ENCODE assay signal across 8 cellular contexts in the genomic region with DNA sequence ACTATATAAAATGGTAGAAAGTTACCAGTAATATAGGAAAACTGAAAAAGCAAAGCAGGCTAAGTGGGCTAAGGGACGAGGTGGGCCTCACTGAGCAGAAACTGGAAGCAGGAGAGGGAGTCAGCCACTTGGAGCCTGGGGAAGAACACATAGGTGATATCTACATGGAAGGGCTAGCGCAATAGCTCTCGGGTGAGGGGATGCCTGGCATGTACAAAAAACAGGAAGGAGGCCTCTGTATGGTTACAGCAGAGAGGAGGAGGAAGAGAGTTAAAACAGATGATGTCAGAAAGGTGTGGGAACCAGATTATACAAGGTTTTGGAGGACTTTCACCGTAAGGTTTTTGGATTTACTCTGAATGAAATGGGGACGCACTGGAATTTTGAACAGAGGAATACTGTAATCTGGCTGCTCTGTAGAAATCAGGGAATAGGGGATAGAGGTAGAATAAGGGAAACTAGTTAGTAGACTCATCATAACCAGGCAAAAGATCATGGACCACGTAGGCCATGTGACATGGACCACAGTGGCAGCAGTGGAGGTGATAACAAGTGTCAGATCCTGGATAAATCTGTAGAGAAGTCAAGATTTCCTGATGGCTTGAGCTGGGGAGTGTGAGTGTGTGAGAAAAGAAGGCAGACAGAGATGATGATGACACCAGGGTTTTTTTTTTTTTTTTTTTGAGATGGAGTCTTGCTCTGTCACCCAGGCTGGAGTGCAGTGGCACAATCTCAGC. TPM values are rescaled to one million over a fixed set of nuclear protein-coding genes. Genes with fewer than 3 reads are reported as not detected.
DNase-seq lines count a peak whose midpoint lies in the region; ATAC-seq and TF ChIP-seq lines count a peak whose summit lies in the region.
"Had no signal": no experiment of that assay in that cellular context is flagged by ENCODE, and none has a peak within 500 bp of the region (broad histone marks: within the 10 kb centered on the region; RNA-seq: fewer than 3 reads in every experiment).

No MANE protein-coding gene starts in this region.

- peak overlapping the region; percentile 6 for H3K27ac Mint-ChIP-seq in GM23338
- peak overlapping the region; percentile 97 for H3K27ac Mint-ChIP-seq in central memory CD8-positive, alpha-beta T cell (ENCODE audit: low read depth)
- peak overlapping the region; percentile 98 for H3K27ac Mint-ChIP-seq in stimulated activated naive B cell treated with anti-CD40 and anti-IgM and Interleukin-4, amounts not matched to agents 10 μg/mL and 1 μg/mL and 100 μg/mL, for 72 hours

- ATAC-seq in GM23338 = no peak
- ATAC-seq in central memory CD8-positive, alpha-beta T cell (replicated peaks; ENCODE audit: extremely low read depth, poor library complexity, severe bottlenecking) = peak; percentile 57
- peak; percentile 13 to 18 for ATAC-seq in stimulated activated naive B cell treated with anti-CD40 and anti-IgM and Interleukin-4, amounts not matched to agents 10 μg/mL and 1 μg/mL and 100 μg/mL, for 72 hours (replicated peaks)
- ATAC-seq in activated CD4-positive, CD25-positive, alpha-beta regulatory T cell treated with anti-CD3 and anti-CD28 coated beads, Interleukin-2, amount 50 U/mL, for 24 hours = no peak
- ATAC-seq: psoas muscle had no signal

- peaks cover 22% of the 10 kb centered on the region for H3K4me1 ChIP-seq in GM23338 (ENCODE audit: insufficient read depth)

- DNase-seq in GM23338 (ENCODE audit: low spot score) = no peak
- peak; percentile 21 for DNase-seq in RPMI8226
- no peak for DNase-seq in central memory CD8-positive, alpha-beta T cell (ENCODE audit: low spot score in 2 of 2)
- DNase-seq in stimulated activated naive B cell treated with anti-CD40 and anti-IgM and Interleukin-4, amounts not matched to agents 10 μg/mL and 1 μg/mL and 100 μg/mL, for 72 hours = no peak
- DNase-seq in activated CD4-positive, CD25-positive, alpha-beta regulatory T cell treated with anti-CD3 and anti-CD28 coated beads, Interleukin-2, amount 50 U/mL, for 72 hours = no peak
- no peak for DNase-seq in NCI-H2081 treated with DMSO at 0.1 percent for 48 hours (lab: John Stamatoyannopoulos, UW)
- DNase-seq: psoas muscle had no signal

- no peaks in the 10 kb centered on the region for H3K27me3 ChIP-seq in GM23338 (ENCODE audit: insufficient read depth)

- H4K20me1 ChIP-seq in GM23338 (replicated peaks; ENCODE audit: insufficient read depth) = no peaks in the 10 kb centered on the region; the same call in 1 of the 2 replicates

- H3K4me2 ChIP-seq in GM23338 = no peak overlapping the region

- H3K36me3 ChIP-seq in GM23338 (ENCODE audit: insufficient read depth) = no peaks in the 10 kb centered on the region

- H3K9me2 ChIP-seq in GM23338 (ENCODE audit: insufficient read depth) = no peaks in the 10 kb centered on the region

- H3K27me3 Mint-ChIP-seq in GM23338 (ENCODE audit: insufficient read depth, low read depth, poor library complexity) = peaks cover 5% of the 10 kb centered on the region
- no peaks in the 10 kb centered on the region for H3K27me3 Mint-ChIP-seq in central memory CD8-positive, alpha-beta T cell
- H3K27me3 Mint-ChIP-seq in stimulated activated naive B cell treated with anti-CD40 and anti-IgM and Interleukin-4, amounts not matched to agents 10 μg/mL and 1 μg/mL and 100 μg/mL, for 72 hours = no peaks in the 10 kb centered on the region

- 0 out of 2 replicates have a peak overlapping the region, but pooled peaks have one; percentile 53 for H3K27ac ChIP-seq in GM23338 (ENCODE audit: low read depth)
- H3K27ac ChIP-seq: psoas muscle had no signal

- no peaks in the 10 kb centered on the region; the same call in 2 of the 3 replicates for H3K36me3 Mint-ChIP-seq in GM23338 (ENCODE audit: low read depth)
- peaks cover 46% of the 10 kb centered on the region for H3K36me3 Mint-ChIP-seq in central memory CD8-positive, alpha-beta T cell (ENCODE audit: insufficient read depth)
- peaks cover 51 to 70% of the 10 kb centered on the region in 2 donors for H3K36me3 Mint-ChIP-seq in stimulated activated naive B cell treated with anti-CD40 and anti-IgM and Interleukin-4, amounts not matched to agents 10 μg/mL and 1 μg/mL and 100 μg/mL, for 72 hours

- H2AFZ ChIP-seq in GM23338 = no peak overlapping the region

- H3K9me3 Mint-ChIP-seq in GM23338 = no peaks in the 10 kb centered on the region
- H3K9me3 Mint-ChIP-seq in central memory CD8-positive, alpha-beta T cell = no peaks in the 10 kb centered on the region
- peaks cover 3 to 8% of the 10 kb centered on the region in 2 donors for H3K9me3 Mint-ChIP-seq in stimulated activated naive B cell treated with anti-CD40 and anti-IgM and Interleukin-4, amounts not matched to agents 10 μg/mL and 1 μg/mL and 100 μg/mL, for 72 hours

- no peaks in the 10 kb centered on the region; the same call in 1 of the 2 replicates for H3F3A ChIP-seq in GM23338 (replicated peaks; ENCODE audit: low read depth)

- H3K4me3 Mint-ChIP-seq in GM23338 = no peak overlapping the region
- peak overlapping the region; percentile 68 for H3K4me3 Mint-ChIP-seq in central memory CD8-positive, alpha-beta T cell
- H3K4me3 Mint-ChIP-seq in stimulated activated naive B cell treated with anti-CD40 and anti-IgM and Interleukin-4, amounts not matched to agents 10 μg/mL and 1 μg/mL and 100 μg/mL, for 72 hours = peak overlapping the region; percentile 60 to 79

- TF ChIP-seq CTCF in GM23338 (conservative IDR thresholded peaks at IDR 0.05; ENCODE audit: low read depth in 2 of 2) = no peak

- peaks cover 19% of the 10 kb centered on the region for H3K4me1 Mint-ChIP-seq in GM23338
- peaks cover 71% of the 10 kb centered on the region for H3K4me1 Mint-ChIP-seq in central memory CD8-positive, alpha-beta T cell
- H3K4me1 Mint-ChIP-seq in stimulated activated naive B cell treated with anti-CD40 and anti-IgM and Interleukin-4, amounts not matched to agents 10 μg/mL and 1 μg/mL and 100 μg/mL, for 72 hours = peaks cover 50 to 83% of the 10 kb centered on the region in 2 donors

- H3K79me2 ChIP-seq in GM23338 (replicated peaks; ENCODE audit: insufficient read depth) = 0 out of 2 replicates have a peak, but pooled peaks cover 11% of the 10 kb centered on the region

- H3K4me3 ChIP-seq in GM23338 = no peak overlapping the region
- H3K4me3 ChIP-seq: psoas muscle had no signal

TF ChIP-seq in GM23338, 12 proteins besides CTCF, POLR2A, EP300 and RAD21:
- TF ChIP-seq NANOG (IDR thresholded peaks at IDR 0.05; ENCODE audit: borderline replicate concordance) (no peak), ZNF331 (CRISPR knock-in tag; IDR thresholded peaks at IDR 0.05; ENCODE audit: low read depth) (no peak), JUNB (IDR thresholded peaks at IDR 0.05; ENCODE audit: unreplicated experiment) (no peak), ZNF114 (CRISPR knock-in tag; IDR thresholded peaks at IDR 0.05) (no peak), ETS1 (IDR thresholded peaks at IDR 0.05) (no peak), POLR2AphosphoS5 (IDR thresholded peaks at IDR 0.05; ENCODE audit: low read depth) (no peak)

RNA-seq across cellular contexts. Expression of gene FNBP1, which starts 52.6 kb away (rescaled TPM):
- 25.0 and 28.8 TPM in 2 replicates for total RNA-seq in GM23338 (2014; rRNA removed; shearing (Covaris generic))
- 26.6 and 27.4 TPM in 2 replicates for polyA plus RNA-seq in GM23338 (2016; fragmentation: Nextera tagmentation; extraction: Ambion mirVana)

Comparison
In these comparisons a context has a peak if more than half of its experiments do, and no peak if none do; other contexts are left out.
1. ATAC-seq: peak in central memory CD8-positive, alpha-beta T cell (single experiment) and stimulated activated naive B cell treated with anti-CD40 and anti-IgM and Interleukin-4, amounts not matched to agents 10 μg/mL and 1 μg/mL and 100 μg/mL, for 72 hours (2 of 2); none in GM23338 (single experiment) and activated CD4-positive, CD25-positive, alpha-beta regulatory T cell treated with anti-CD3 and anti-CD28 coated beads, Interleukin-2, amount 50 U/mL, for 24 hours (0 of 2).
2. H3K27ac Mint-ChIP-seq: peak in every context shown above with its lines; median percentile 98 in stimulated activated naive B cell treated with anti-CD40 and anti-IgM and Interleukin-4, amounts not matched to agents 10 μg/mL and 1 μg/mL and 100 μg/mL, for 72 hours; 97 in central memory CD8-positive, alpha-beta T cell; 6 in GM23338.